ENCODE assay signal across 8 cellular contexts in genomic region chr5:96875805-96876291, GRCh38. TPM values are rescaled to one million over a fixed set of nuclear protein-coding genes. Genes with fewer than 3 reads are reported as not detected.
DNase-seq lines count a peak whose midpoint lies in the region; ATAC-seq and TF ChIP-seq lines count a peak whose summit lies in the region.

No MANE protein-coding gene starts in this region.

- no peak for TF ChIP-seq POLR2A in lower leg skin (IDR thresholded peaks at IDR 0.05)

- H3K4me3 ChIP-seq in AG10803 (ENCODE audit: low read length) (peak overlapping the region; percentile 59), lower leg skin (ENCODE audit: low read depth, poor library complexity, severe bottlenecking) (peak overlapping the region; percentile 40), upper lobe of right lung (peak overlapping the region; percentile 64)

- intact Hi-C loops in lower leg skin (cut with DNase I; ENCODE audit: low total_unique reads) (no loop called here), upper lobe of right lung (cut with DNase I) (no loop called here)

- 3 to 5% methylated on average over 4 of the region's 4 CpGs for WGBS in lower leg skin, 2 donors

- no peaks in the 10 kb centered on the region for H3K9me3 ChIP-seq in upper lobe of right lung

- TF ChIP-seq CTCF in AG10803 (conservative IDR thresholded peaks at IDR 0.05; ENCODE audit: low read length) (no peak), lower leg skin (IDR thresholded peaks at IDR 0.05) (no peak), upper lobe of right lung (IDR thresholded peaks at IDR 0.05) (no peak)

- DNase-seq in AG10803 (ENCODE audit: low read depth) (no peak), NCI-H460 (ENCODE audit: extremely low read depth, low read depth) (peak; percentile 8), amniotic epithelial cell (ENCODE audit: low read depth) (peak; percentile 17), lower leg skin (ENCODE audit: low spot score in 2 of 2) (no peak), upper lobe of right lung (no peak), inferior parietal cortex (ENCODE audit: extremely low spot score) (no peak), NCI-H2081 (lab: John Stamatoyannopoulos, UW) (no peak)

- peak; percentile 8 for ATAC-seq in GM19455 (IDR thresholded peaks at IDR 0.05; ENCODE audit: unreplicated experiment)
- peak; percentile 39 for ATAC-seq in upper lobe of right lung

- H3K4me1 ChIP-seq in upper lobe of right lung = peaks cover 35% of the 10 kb centered on the region

- peak overlapping the region; percentile 85 for H3K27ac ChIP-seq in upper lobe of right lung

- H3K27me3 ChIP-seq in upper lobe of right lung = no peaks in the 10 kb centered on the region

- no peaks in the 10 kb centered on the region for H3K36me3 ChIP-seq in upper lobe of right lung

RNA-seq across cellular contexts. Expression of gene ERAP2, which starts 0.5 kb away (rescaled TPM):
- total RNA-seq in NCI-H460 (2014; rRNA removed; shearing (Covaris generic)) = 2.6 and 3.2 TPM in 2 replicates
- polyA plus RNA-seq in NCI-H460 (2014; cell fraction: nucleus; rRNA removed) = 3.6 and 4.3 TPM in 2 replicates
- total RNA-seq in lower leg skin (10 to 100 TPM in 1 of 4 donors, 1 to 10 TPM in 3; 5.0 to 11.0 (median 9.3) TPM), upper lobe of right lung (26.9 TPM)

Comparison
In these comparisons a context has a peak if more than half of its experiments do, and no peak if none do; other contexts are left out.
1. DNase-seq: peak in NCI-H460 (single experiment) and amniotic epithelial cell (single experiment); none in AG10803 (single experiment), lower leg skin (0 of 2), upper lobe of right lung (single experiment), inferior parietal cortex (single experiment) and NCI-H2081 (0 of 2).
2. Peak in every context shown above with its lines, with median percentiles within 50 percentile points of each other: H3K4me3 ChIP-seq.